23 cellular contexts compared by ENCODE assay signal in the genomic region with DNA sequence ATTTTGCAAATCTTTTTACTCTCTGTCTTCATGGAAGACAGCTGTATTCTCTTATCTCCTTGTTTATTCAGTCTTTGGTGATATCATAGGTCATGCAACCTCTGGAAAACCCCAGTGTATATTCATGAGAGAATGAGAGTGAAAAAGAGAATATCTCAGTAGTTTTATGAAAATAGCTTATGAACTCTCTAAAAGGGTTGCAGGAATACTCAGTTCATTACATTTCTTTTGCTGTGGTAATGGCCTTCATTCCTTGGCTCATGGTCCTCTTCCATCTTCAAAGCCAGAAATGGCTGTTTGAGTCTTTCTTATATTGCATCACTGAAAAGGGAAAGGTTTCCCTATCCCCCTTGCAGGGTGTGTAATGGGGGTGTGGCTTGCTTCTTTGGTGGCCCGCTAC.
DNase-seq lines count a peak whose midpoint lies in the region; ATAC-seq, FAIRE-seq and TF ChIP-seq lines count a peak whose summit lies in the region.
"Had no signal": no experiment of that assay in that cellular context is flagged by ENCODE, and none has a peak within 500 bp of the region (broad histone marks: within the 10 kb centered on the region; RNA-seq: fewer than 3 reads in every experiment).

No MANE protein-coding gene starts in this region.

- peaks cover 2% of the 10 kb centered on the region for H3K36me3 Mint-ChIP-seq in astrocyte (ENCODE audit: low read depth, unreplicated experiment)
- H3K36me3 Mint-ChIP-seq: mesothelial cell of epicardium; natural killer cell treated with Interleukin-12 subunit alpha and Interleukin-12 subunit beta and Interleukin-15 and Interleukin-18, amount 100 ng/mL, for 72 hours had no signal

- no peak overlapping the region for H3K4me3 Mint-ChIP-seq in astrocyte (ENCODE audit: unreplicated experiment)
- H3K4me3 Mint-ChIP-seq: CD14-positive monocyte; mesothelial cell of epicardium; natural killer cell treated with Interleukin-12 subunit alpha and Interleukin-12 subunit beta and Interleukin-15 and Interleukin-18, amount 100 ng/mL, for 72 hours had no signal

- CTCF ChIA-PET in OCI-LY7 (lab: Charles Lee; ENCODE audit: unreplicated experiment): no interaction called here

- DNase-seq in left ventricle myocardium superior (no peak), right cardiac atrium (no peak), astrocyte (ENCODE audit: low read depth) (peak; percentile 29), foreskin fibroblast (peak; percentile 7 to 52), stromal cell of bone marrow (ENCODE audit: low read depth) (peak; percentile 6), SIG-M5 (lab: John Stamatoyannopoulos, UW) (no peak), T-helper 2 cell (no peak), OCI-LY7 (ENCODE audit: low spot score) (no peak)
- DNase-seq: amniotic stem cell; central memory CD4-positive, alpha-beta T cell; NCI-H187 treated with DMSO at 0.1 percent for 48 hours; NCI-H345; Peyer's patch; T-helper 9 cell had no signal

- no peak overlapping the region for H2AFZ ChIP-seq in astrocyte (ENCODE audit: low read depth, low read length)
- H2AFZ ChIP-seq in OCI-LY7 (ENCODE audit: low read length): no peak overlapping the region

- no peak overlapping the region for H3K27ac ChIP-seq in right cardiac atrium (ENCODE audit: low read length)
- H3K27ac ChIP-seq in astrocyte (ENCODE audit: low read depth, low read length): peak overlapping the region; percentile 16
- H3K27ac ChIP-seq in OCI-LY7 (ENCODE audit: low read depth, low read length, poor library complexity, severe bottlenecking): no peak overlapping the region
- H3K27ac ChIP-seq: Peyer's patch, prostate gland, SK-N-MC, suprapubic skin, vagina had no signal

- no peaks in the 10 kb centered on the region for H3K9me2 ChIP-seq in OCI-LY7 (ENCODE audit: insufficient read depth, low read length)

- H3K4me1 ChIP-seq in right cardiac atrium (ENCODE audit: control insufficient read depth, insufficient read depth, low read length) (no peaks in the 10 kb centered on the region), astrocyte (ENCODE audit: insufficient read depth, low read length) (no peaks in the 10 kb centered on the region), OCI-LY7 (ENCODE audit: insufficient read depth, low read length, poor library complexity, severe bottlenecking) (no peaks in the 10 kb centered on the region)
- H3K4me1 ChIP-seq: Peyer's patch, prostate gland, suprapubic skin, vagina had no signal

- H3K9ac ChIP-seq in astrocyte (ENCODE audit: low read length): no peak overlapping the region

- WGBS in right cardiac atrium: 100% methylated on average over 1 of the region's 1 CpG

- ATAC-seq in left ventricle myocardium superior (peak; percentile 15), right cardiac atrium (no peak)
- ATAC-seq: activated CD4-positive, CD25-positive, alpha-beta regulatory T cell treated with anti-CD3 and anti-CD28 coated beads, Interleukin-2, amount 50 U/mL, for 24 hours; natural killer cell treated with Interleukin-12 subunit alpha and Interleukin-12 subunit beta and Interleukin-15 and Interleukin-18, amount 100 ng/mL, for 72 hours had no signal

- H3K4me3 ChIP-seq in right cardiac atrium (ENCODE audit: low read length): no peak overlapping the region
- H3K4me3 ChIP-seq in astrocyte (ENCODE audit: insufficient read depth, low read depth, low read length): no peak overlapping the region
- H3K4me3 ChIP-seq in foreskin fibroblast (ENCODE audit: low read depth in 1 of 2, low read length in 2 of 2): no peak overlapping the region
- no peak overlapping the region for H3K4me3 ChIP-seq in OCI-LY7 (ENCODE audit: low read depth, low read length, poor library complexity, severe bottlenecking)
- H3K4me3 ChIP-seq: Peyer's patch, prostate gland, SK-N-MC, suprapubic skin, vagina had no signal

- POLR2A ChIA-PET in OCI-LY7 (lab: Charles Lee): interaction anchor here (0.5 to 0.7 kb wide), 2 partner anchors 50 to 195 kb away, joined by 3 read pairs; no protein-coding TSS in a partner anchor

- TF ChIP-seq CTCF in astrocyte (IDR thresholded peaks at IDR 0.05; ENCODE audit: insufficient read depth, low read depth, low read length) (no peak), foreskin fibroblast (IDR thresholded peaks at IDR 0.05; ENCODE audit: low read depth, low read length) (no peak), OCI-LY7 (conservative IDR thresholded peaks at IDR 0.05; ENCODE audit: low read length) (no peak)

- H3K27me3 Mint-ChIP-seq in astrocyte (ENCODE audit: low read depth, unreplicated experiment): no peaks in the 10 kb centered on the region
- H3K27me3 Mint-ChIP-seq: natural killer cell treated with Interleukin-12 subunit alpha and Interleukin-12 subunit beta and Interleukin-15 and Interleukin-18, amount 100 ng/mL, for 72 hours had no signal

- BruUV-seq in OCI-LY7 (replicated peaks; lab: Mats Ljungman, UMichigan): no TSS peak

- no peaks in the 10 kb centered on the region for H3K27me3 ChIP-seq in right cardiac atrium (ENCODE audit: control insufficient read depth, insufficient read depth)
- no peaks in the 10 kb centered on the region for H3K27me3 ChIP-seq in astrocyte (ENCODE audit: insufficient read depth, low read length)
- H3K27me3 ChIP-seq: Peyer's patch, suprapubic skin, vagina had no signal

- H3K4me1 Mint-ChIP-seq in astrocyte (ENCODE audit: low read depth, unreplicated experiment): no peaks in the 10 kb centered on the region
- H3K4me1 Mint-ChIP-seq: mesothelial cell of epicardium had no signal

- H3K9me3 ChIP-seq in right cardiac atrium (ENCODE audit: control insufficient read depth, low read length) (no peaks in the 10 kb centered on the region), astrocyte (ENCODE audit: insufficient read depth, low read depth, low read length) (no peaks in the 10 kb centered on the region), OCI-LY7 (ENCODE audit: low read length) (no peaks in the 10 kb centered on the region)
- H3K9me3 ChIP-seq: Peyer's patch, prostate gland, suprapubic skin, vagina had no signal

- H3K4me2 ChIP-seq in astrocyte (ENCODE audit: low read length) (no peak overlapping the region), OCI-LY7 (ENCODE audit: low read length) (no peak overlapping the region)

- intact Hi-C loops in left ventricle myocardium superior (cut with micrococcal nuclease): no loop called here
- intact Hi-C loops in right cardiac atrium (cut with DNase I): no loop called here
- intact Hi-C loops in OCI-LY7 (cut with micrococcal nuclease; ENCODE audit: unreplicated experiment): no loop called here

- H3K9me3 Mint-ChIP-seq in astrocyte (ENCODE audit: unreplicated experiment): no peaks in the 10 kb centered on the region
- H3K9me3 Mint-ChIP-seq: activated T-helper 2 cell treated with anti-CD3 and anti-CD28 coated beads, Interferon-gamma antibody, Interleukin-2, Interleukin-4, amounts not matched to agents 10 μg/mL and 5 μg/mL and 100 μg/mL, durations not matched to agents 14 hours and 24 hours and 36 hours; mesothelial cell of epicardium; natural killer cell treated with Interleukin-12 subunit alpha and Interleukin-12 subunit beta and Interleukin-15 and Interleukin-18, amount 100 ng/mL, for 72 hours had no signal

- no peak overlapping the region for H3K27ac Mint-ChIP-seq in astrocyte (ENCODE audit: unreplicated experiment)
- H3K27ac Mint-ChIP-seq: activated T-helper 2 cell treated with anti-CD3 and anti-CD28 coated beads, Interferon-gamma antibody, Interleukin-2, Interleukin-4, amounts not matched to agents 10 μg/mL and 5 μg/mL and 100 μg/mL, durations not matched to agents 14 hours and 24 hours and 36 hours; CD14-positive monocyte; mesothelial cell of epicardium; natural killer cell treated with Interleukin-12 subunit alpha and Interleukin-12 subunit beta and Interleukin-15 and Interleukin-18, amount 100 ng/mL, for 72 hours had no signal

- FAIRE-seq in astrocyte (lab: Jason Lieb, UNC): no peak

- no peaks in the 10 kb centered on the region for H3K36me3 ChIP-seq in astrocyte (ENCODE audit: insufficient read depth, low read length)
- no peaks in the 10 kb centered on the region for H3K36me3 ChIP-seq in OCI-LY7 (ENCODE audit: insufficient read depth, low read length)
- H3K36me3 ChIP-seq: Peyer's patch, prostate gland, suprapubic skin, vagina had no signal

- H4K20me1 ChIP-seq in astrocyte (ENCODE audit: insufficient read depth, low read length) (no peaks in the 10 kb centered on the region), OCI-LY7 (ENCODE audit: insufficient read depth, low read length) (no peaks in the 10 kb centered on the region; the same call in 1 of the 2 replicates)

- no peaks in the 10 kb centered on the region for H3K79me2 ChIP-seq in astrocyte (ENCODE audit: insufficient read depth, low read length)
- no peaks in the 10 kb centered on the region for H3K79me2 ChIP-seq in OCI-LY7 (ENCODE audit: insufficient read depth, low read depth, low read length)

Comparison
In these comparisons a context has a peak if more than half of its experiments do, and no peak if none do; other contexts are left out.
1. DNase-seq: peak in astrocyte (single experiment), foreskin fibroblast (2 of 2) and stromal cell of bone marrow (single experiment); none in left ventricle myocardium superior (single experiment), right cardiac atrium (0 of 3), SIG-M5 (single experiment), T-helper 2 cell (0 of 5) and OCI-LY7 (single experiment).